24 cellular contexts compared by ENCODE assay signal in the genomic region with DNA sequence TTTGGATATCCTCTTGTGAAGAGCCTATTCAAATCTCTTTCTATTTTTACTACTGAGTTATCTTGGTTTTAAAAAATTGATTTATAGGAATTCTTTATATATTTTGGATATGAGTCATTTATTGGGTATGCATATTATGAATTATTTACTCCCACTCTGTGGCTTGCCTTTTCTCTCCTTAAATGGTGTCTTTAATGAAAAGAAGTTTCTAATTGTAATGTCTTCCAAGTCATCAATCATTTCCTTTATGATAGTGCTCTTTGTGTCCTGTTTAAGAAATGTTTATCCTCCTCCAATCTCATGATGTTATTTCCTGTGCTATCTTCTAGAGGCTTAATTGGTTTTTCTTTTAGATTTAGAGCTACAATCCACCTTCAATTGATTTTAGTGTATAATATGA.
DNase-seq lines count a peak whose midpoint lies in the region; ATAC-seq, FAIRE-seq and TF ChIP-seq lines count a peak whose summit lies in the region.
"Had no signal": no experiment of that assay in that cellular context is flagged by ENCODE, and none has a peak within 500 bp of the region (broad histone marks: within the 10 kb centered on the region; RNA-seq: fewer than 3 reads in every experiment).

No MANE protein-coding gene starts in this region.

- no peaks in the 10 kb centered on the region for H3K36me3 Mint-ChIP-seq in type B pancreatic cell
- H3K36me3 Mint-ChIP-seq: CD14-positive monocyte, neural progenitor cell had no signal

- no peak overlapping the region for H3K4me3 ChIP-seq in AG10803 (ENCODE audit: low read length)
- H3K4me3 ChIP-seq in fibroblast of the aortic adventitia (ENCODE audit: low read depth, low read length), result no peak overlapping the region
- H3K4me3 ChIP-seq in right cardiac atrium (ENCODE audit: low read length), result no peak overlapping the region
- H3K4me3 ChIP-seq: colonic mucosa, esophagus muscularis mucosa, neural progenitor cell, stomach, tibial artery had no signal

- no peak for ATAC-seq in right cardiac atrium
- ATAC-seq in Right ventricle myocardium inferior, result no peak
- no peak for ATAC-seq in HG03175 (IDR thresholded peaks at IDR 0.05; ENCODE audit: unreplicated experiment)
- ATAC-seq: activated CD4-positive, alpha-beta T cell treated with anti-CD3 and anti-CD28 coated beads for 36 hours; effector memory CD8-positive, alpha-beta T cell had no signal

- H3K4me1 ChIP-seq in right cardiac atrium (ENCODE audit: control insufficient read depth, insufficient read depth, low read length), result no peaks in the 10 kb centered on the region
- H3K4me1 ChIP-seq: colonic mucosa, esophagus muscularis mucosa, neural progenitor cell, tibial artery had no signal

- TF ChIP-seq CTCF in AG10803 (conservative IDR thresholded peaks at IDR 0.05; ENCODE audit: low read length) (no peak), fibroblast of the aortic adventitia (IDR thresholded peaks at IDR 0.05; ENCODE audit: insufficient read depth, low read length) (no peak), type B pancreatic cell (conservative IDR thresholded peaks at IDR 0.05) (no peak)

- H3K27ac ChIP-seq in right cardiac atrium (ENCODE audit: low read length), result no peak overlapping the region
- H3K27ac ChIP-seq: colonic mucosa, esophagus muscularis mucosa, neural progenitor cell, stomach, tibial artery had no signal

- intact Hi-C loops in right cardiac atrium (cut with DNase I) (no loop called here), Right ventricle myocardium inferior (cut with DNase I) (no loop called here)

- H3K4me1 Mint-ChIP-seq in type B pancreatic cell (ENCODE audit: unreplicated experiment), result peaks cover 5% of the 10 kb centered on the region
- H3K4me1 Mint-ChIP-seq: activated CD4-positive, alpha-beta T cell treated with anti-CD3 and anti-CD28 coated beads for 36 hours; CD14-positive monocyte; neural progenitor cell had no signal

- H3K27ac Mint-ChIP-seq in type B pancreatic cell, result no peak overlapping the region
- H3K27ac Mint-ChIP-seq: activated CD4-positive, alpha-beta T cell treated with anti-CD3 and anti-CD28 coated beads for 36 hours; CD14-positive monocyte; effector memory CD8-positive, alpha-beta T cell; neural progenitor cell had no signal

- FAIRE-seq in H54 (lab: Jason Lieb, UNC), result peak; percentile 6
- FAIRE-seq: bronchial epithelial cell, D721Med had no signal

- H3K4me3 Mint-ChIP-seq in type B pancreatic cell, result no peak overlapping the region
- H3K4me3 Mint-ChIP-seq: activated CD4-positive, alpha-beta T cell treated with anti-CD3 and anti-CD28 coated beads for 36 hours; CD14-positive monocyte; effector memory CD8-positive, alpha-beta T cell; neural progenitor cell had no signal

- no peaks in the 10 kb centered on the region for H3K9me3 ChIP-seq in right cardiac atrium (ENCODE audit: control insufficient read depth, low read length)
- H3K9me3 ChIP-seq: colonic mucosa, esophagus muscularis mucosa, stomach, tibial artery had no signal

- DNase-seq in AG10803 (ENCODE audit: low read depth) (peak; percentile 39), H54 (ENCODE audit: insufficient read length, low spot score) (no peak), RPMI7951 (ENCODE audit: low read depth) (peak; percentile 45), fibroblast of the aortic adventitia (ENCODE audit: low read depth) (peak; percentile 34), right cardiac atrium (no peak), Right ventricle myocardium inferior (ENCODE audit: missing footprints) (no peak), type B pancreatic cell (ENCODE audit: extremely low spot score, unreplicated experiment) (no peak)
- DNase-seq: activated CD4-positive, alpha-beta T cell treated with anti-CD3 and anti-CD28 coated beads for 36 hours; colonic mucosa; effector memory CD8-positive, alpha-beta T cell; glutamatergic neuron; NCI-H1694 treated with DMSO at 0.1 percent for 48 hours; NCI-H82; OCI-M1; SHP77 treated with DMSO at 0.1 percent for 48 hours; stimulated activated CD8-positive, alpha-beta memory T cell treated with anti-CD3 and anti-CD28 coated beads, Interleukin-4, amount 100 ng/mL, for 48 hours; stomach; tibial artery had no signal

- H3K27me3 ChIP-seq in right cardiac atrium (ENCODE audit: control insufficient read depth, insufficient read depth), result no peaks in the 10 kb centered on the region
- H3K27me3 ChIP-seq: colonic mucosa, esophagus muscularis mucosa, neural progenitor cell, stomach, tibial artery had no signal

- peaks cover 4% of the 10 kb centered on the region for H3K9me3 Mint-ChIP-seq in type B pancreatic cell

- no peaks in the 10 kb centered on the region for H3K27me3 Mint-ChIP-seq in type B pancreatic cell
- H3K27me3 Mint-ChIP-seq: effector memory CD8-positive, alpha-beta T cell had no signal

- no peak for TF ChIP-seq POLR2A in H54 (IDR thresholded peaks at IDR 0.05; ENCODE audit: low read depth, low read length)

Comparison
In these comparisons a context has a peak if more than half of its experiments do, and no peak if none do; other contexts are left out.
1. DNase-seq: peak in AG10803 (single experiment), RPMI7951 (single experiment) and fibroblast of the aortic adventitia (single experiment); none in H54 (single experiment), right cardiac atrium (0 of 3), Right ventricle myocardium inferior (single experiment) and type B pancreatic cell (single experiment).